25 cellular contexts compared by ENCODE assay signal in genomic region chr2:46231721-46232120, GRCh38.
"Had no signal": no experiment of that assay in that cellular context is flagged by ENCODE, and none has a peak within 500 bp of the region (broad histone marks: within the 10 kb centered on the region; RNA-seq: fewer than 3 reads in every experiment).

No MANE protein-coding gene starts in this region.

- H3K27ac ChIP-seq: colonic mucosa, esophagus muscularis mucosa, foreskin keratinocyte, gastroesophageal sphincter, neutrophil, parathyroid adenoma, prostate gland, skin epidermis, spleen, thoracic aorta, tibial nerve, vagina had no signal

- H3K27me3 ChIP-seq: colonic mucosa, esophagus muscularis mucosa, foreskin keratinocyte, gastroesophageal sphincter, neutrophil, spleen, tibial nerve, vagina had no signal

- H3K9ac ChIP-seq: parathyroid adenoma had no signal

- H2AFZ ChIP-seq: parathyroid adenoma had no signal

- FAIRE-seq: endothelial cell of umbilical vein had no signal

- H3K36me3 ChIP-seq: colonic mucosa, esophagus muscularis mucosa, gastroesophageal sphincter, neutrophil, prostate gland, spleen, thoracic aorta, tibial nerve, vagina had no signal

- H3K4me3 ChIP-seq: colonic mucosa, esophagus muscularis mucosa, gastroesophageal sphincter, lung, mucosa of descending colon, prostate gland, skin epidermis, spleen, thoracic aorta, tibial nerve, vagina had no signal

- H3K4me1 ChIP-seq: colonic mucosa, foreskin keratinocyte, parathyroid adenoma, prostate gland had no signal

- H3K79me2 ChIP-seq: parathyroid adenoma had no signal

- ATAC-seq: foreskin keratinocyte; gastroesophageal sphincter; mucosa of descending colon; natural killer cell treated with Interleukin-12 subunit alpha and Interleukin-12 subunit beta and Interleukin-15 and Interleukin-18, amount 100 ng/mL, for 72 hours; right cardiac atrium; stimulated activated naive B cell treated with anti-CD40 and anti-IgM and Interleukin-4, amounts not matched to agents 10 μg/mL and 1 μg/mL and 100 μg/mL, for 72 hours had no signal

- DNase-seq: colonic mucosa; effector memory CD4-positive, alpha-beta T cell; foreskin keratinocyte; hypothalamus; immature natural killer cell; islet precursor cell; kidney glomerular epithelial cell; mucosa of descending colon; naive B cell; right cardiac atrium; spleen; stimulated activated CD4-positive, alpha-beta T cell treated with anti-CD3 and anti-CD28 coated beads, Interleukin-2, amount 100 ng/mL, for 48 hours; stimulated activated naive B cell treated with anti-CD40 and anti-IgM and Interleukin-4, amounts not matched to agents 10 μg/mL and 1 μg/mL and 100 μg/mL, for 72 hours had no signal

- H3K9me3 ChIP-seq: colonic mucosa, esophagus muscularis mucosa, gastroesophageal sphincter, mucosa of descending colon, neutrophil, prostate gland, spleen, thoracic aorta, tibial nerve, vagina had no signal
